Comparison of ENCODE assay signal across 8 cellular contexts in genomic region chr3:52897130-52898109, GRCh38.
DNase-seq lines count a peak whose midpoint lies in the region; ATAC-seq, FAIRE-seq and TF ChIP-seq lines count a peak whose summit lies in the region.

Gene STIMATE, minus strand, starts transcription at chr3:52897548. Its CDS starts 98 bp downstream, at chr3:52897450.

- no peak for TF ChIP-seq CTCF in astrocyte of the cerebellum (IDR thresholded peaks at IDR 0.05; ENCODE audit: low read depth, low read length, missing control alignments)
- no peak for TF ChIP-seq CTCF in retinal pigment epithelial cell (conservative IDR thresholded peaks at IDR 0.05; ENCODE audit: low read depth, low read length)

- DNase-seq in GM18507 (ENCODE audit: extremely low spot score, insufficient read length, low read depth) (peak; percentile 94), NCI-H1930 (lab: John Stamatoyannopoulos, UW) (peak; percentile 34 to 61), T1000 (lab: John Stamatoyannopoulos, UW) (peak; percentile 80), astrocyte of the cerebellum (ENCODE audit: low read depth) (peak; percentile 36), hippocampal formation (lab: John Stamatoyannopoulos, UW) (peak; percentile 77 to 81), retinal pigment epithelial cell (ENCODE audit: low read depth) (peak; percentile 33), cortex of kidney (lab: John Stamatoyannopoulos, UW) (no peak)

- in situ Hi-C loops in astrocyte of the cerebellum (cut with HindIII; ENCODE audit: low sequenced_read_pairs), result loop anchor here (5.0 kb wide), 1 partner anchor 60 kb away; the partner anchor contains the start of gene MUSTN1

- ATAC-seq in HG02885 (IDR thresholded peaks at IDR 0.05; ENCODE audit: poor library complexity, unreplicated experiment), result peak; percentile 95

- peak; percentile 89 for FAIRE-seq in GM18507 (lab: Jason Lieb, UNC)

- H3K4me3 ChIP-seq in astrocyte of the cerebellum (ENCODE audit: low read depth, low read length), result peak within 1 kb of the TSS; percentile 83
- peak within 1 kb of the TSS; percentile 76 for H3K4me3 ChIP-seq in retinal pigment epithelial cell (ENCODE audit: low read length)
